Comparison of ENCODE assay signal across 1 cellular context in the genomic region with DNA sequence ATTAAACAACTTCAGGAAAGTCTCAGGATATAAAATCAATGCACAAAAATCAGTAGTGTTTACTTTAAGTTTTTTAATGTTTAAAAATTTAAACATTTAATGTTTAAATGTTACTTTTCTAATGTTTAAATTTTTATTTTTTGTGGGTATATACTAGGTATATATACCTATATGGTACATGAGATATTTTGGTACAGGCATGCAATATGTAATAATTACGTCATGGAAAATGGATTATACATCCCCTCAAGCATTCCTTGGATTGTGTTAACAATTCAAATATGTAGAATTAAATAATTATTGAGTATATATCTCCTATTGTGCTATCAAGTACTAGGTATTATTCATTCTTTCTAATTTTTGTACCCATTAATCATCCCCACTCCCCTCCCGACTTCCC.
TF ChIP-seq lines count a peak whose summit lies in the region.

No MANE protein-coding gene starts in this region.

TF ChIP-seq in GM12878, 131 proteins besides CTCF, POLR2A, EP300 and RAD21 (continued from another document):
- TF ChIP-seq, protein P1, sequence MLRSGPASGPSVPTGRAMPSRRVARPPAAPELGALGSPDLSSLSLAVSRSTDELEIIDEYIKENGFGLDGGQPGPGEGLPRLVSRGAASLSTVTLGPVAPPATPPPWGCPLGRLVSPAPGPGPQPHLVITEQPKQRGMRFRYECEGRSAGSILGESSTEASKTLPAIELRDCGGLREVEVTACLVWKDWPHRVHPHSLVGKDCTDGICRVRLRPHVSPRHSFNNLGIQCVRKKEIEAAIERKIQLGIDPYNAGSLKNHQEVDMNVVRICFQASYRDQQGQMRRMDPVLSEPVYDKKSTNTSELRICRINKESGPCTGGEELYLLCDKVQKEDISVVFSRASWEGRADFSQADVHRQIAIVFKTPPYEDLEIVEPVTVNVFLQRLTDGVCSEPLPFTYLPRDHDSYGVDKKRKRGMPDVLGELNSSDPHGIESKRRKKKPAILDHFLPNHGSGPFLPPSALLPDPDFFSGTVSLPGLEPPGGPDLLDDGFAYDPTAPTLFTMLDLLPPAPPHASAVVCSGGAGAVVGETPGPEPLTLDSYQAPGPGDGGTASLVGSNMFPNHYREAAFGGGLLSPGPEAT (IDR thresholded peaks at IDR 0.05; ENCODE audit: low read depth), result no peak
- TF ChIP-seq NFYA (IDR thresholded peaks at IDR 0.05; ENCODE audit: borderline replicate concordance, low read depth, low read length), result no peak
- no peak for TF ChIP-seq NBN (IDR thresholded peaks at IDR 0.05)
- no peak for TF ChIP-seq KAT2A (conservative IDR thresholded peaks at IDR 0.05; ENCODE audit: control insufficient read depth, low read depth, low read length)
